Comparison of ENCODE assay signal across 23 cellular contexts in genomic region chr6:45721665-45722064, GRCh38.
A peak's percentile ranks its signal among the peaks of the same experiment; 100 is the strongest.
DNase-seq lines count a peak whose midpoint lies in the region; ATAC-seq and TF ChIP-seq lines count a peak whose summit lies in the region.
"Had no signal": no experiment of that assay in that cellular context is flagged by ENCODE, and none has a peak within 500 bp of the region (broad histone marks: within the 10 kb centered on the region; RNA-seq: fewer than 3 reads in every experiment).

No MANE protein-coding gene starts in this region.

- H3K4me1 Mint-ChIP-seq in chondrocyte (ENCODE audit: low read depth) (peaks cover 23% of the 10 kb centered on the region), neural progenitor cell (no peaks in the 10 kb centered on the region)
- H3K4me1 Mint-ChIP-seq: neural crest cell had no signal

- H3K27ac Mint-ChIP-seq in chondrocyte (ENCODE audit: unreplicated experiment) (no peak overlapping the region), neural progenitor cell (no peak overlapping the region)
- H3K27ac Mint-ChIP-seq: activated CD4-positive, alpha-beta T cell treated with anti-CD3 and anti-CD28 coated beads for 36 hours; activated T-helper 2 cell treated with anti-CD3 and anti-CD28 coated beads, Interferon-gamma antibody, Interleukin-2, Interleukin-4, amounts not matched to agents 10 μg/mL and 5 μg/mL and 100 μg/mL, durations not matched to agents 14 hours and 24 hours and 36 hours had no signal

- H3K9me3 ChIP-seq in OCI-LY1 (ENCODE audit: low read length) (no peaks in the 10 kb centered on the region), neural progenitor cell (ENCODE audit: low read depth) (no peaks in the 10 kb centered on the region)
- no peaks in the 10 kb centered on the region for H3K9me3 ChIP-seq in effector memory CD4-positive, alpha-beta T cell (ENCODE audit: control insufficient read depth, low read length)
- H3K9me3 ChIP-seq: psoas muscle, SJSA1 had no signal

- ATAC-seq in GM18867 (IDR thresholded peaks at IDR 0.05; ENCODE audit: unreplicated experiment), result no peak
- ATAC-seq: activated CD4-positive, alpha-beta T cell treated with anti-CD3 and anti-CD28 coated beads for 36 hours; gastroesophageal sphincter; left lobe of liver; psoas muscle had no signal

- no peaks in the 10 kb centered on the region for H3K9me2 ChIP-seq in OCI-LY1 (ENCODE audit: low read depth, low read length)

- H3K27me3 Mint-ChIP-seq in chondrocyte (ENCODE audit: low read depth) (no peaks in the 10 kb centered on the region), neural progenitor cell (ENCODE audit: insufficient read depth, low read depth) (peaks cover 2% of the 10 kb centered on the region)

- H3K36me3 Mint-ChIP-seq in chondrocyte (ENCODE audit: low read depth) (no peaks in the 10 kb centered on the region), neural progenitor cell (no peaks in the 10 kb centered on the region)

- no peaks in the 10 kb centered on the region for H3K36me3 ChIP-seq in OCI-LY1 (ENCODE audit: insufficient read depth, low read length)
- no peaks in the 10 kb centered on the region for H3K36me3 ChIP-seq in neural progenitor cell
- no peaks in the 10 kb centered on the region for H3K36me3 ChIP-seq in effector memory CD4-positive, alpha-beta T cell (ENCODE audit: control insufficient read depth, insufficient read depth, low read length)
- H3K36me3 ChIP-seq: BLaER1, gastroesophageal sphincter, SJSA1 had no signal

- H3F3A ChIP-seq in OCI-LY1 (ENCODE audit: insufficient read depth, low read length), result no peaks in the 10 kb centered on the region
- no peaks in the 10 kb centered on the region for H3F3A ChIP-seq in neural progenitor cell (ENCODE audit: low read depth)

- H3K27me3 ChIP-seq in OCI-LY1 (ENCODE audit: insufficient read depth, low read length) (no peaks in the 10 kb centered on the region), neural progenitor cell (no peaks in the 10 kb centered on the region)
- no peaks in the 10 kb centered on the region for H3K27me3 ChIP-seq in effector memory CD4-positive, alpha-beta T cell (replicated peaks; ENCODE audit: control insufficient read depth, insufficient read depth, low read length, poor library complexity, severe bottlenecking)
- H3K27me3 ChIP-seq: BLaER1, gastroesophageal sphincter, SJSA1 had no signal

- H3K4me3 ChIP-seq in OCI-LY1 (ENCODE audit: low read depth, low read length, poor library complexity, severe bottlenecking) (no peak overlapping the region), neural progenitor cell (no peak overlapping the region)
- no peak overlapping the region for H3K4me3 ChIP-seq in effector memory CD4-positive, alpha-beta T cell (ENCODE audit: insufficient read depth, low read depth, low read length, poor library complexity, severe bottlenecking)
- H3K4me3 ChIP-seq: BLaER1, gastroesophageal sphincter, psoas muscle, SJSA1 had no signal

- H3K9ac ChIP-seq in OCI-LY1 (ENCODE audit: low read length), result no peak overlapping the region
- H3K9ac ChIP-seq in neural progenitor cell, result no peak overlapping the region
- H3K9ac ChIP-seq: BLaER1 had no signal

- peak; percentile 13 for DNase-seq in NCI-H748 (lab: John Stamatoyannopoulos, UW; ENCODE audit: unreplicated experiment)
- no peak for DNase-seq in NCI-H748 treated with DMSO at 0.1 percent for 48 hours (lab: John Stamatoyannopoulos, UW)
- DNase-seq in chondrocyte (ENCODE audit: low spot score), result no peak
- no peak for DNase-seq in neural progenitor cell (ENCODE audit: low spot score)
- no peak for DNase-seq in activated CD4-positive, alpha-beta T cell treated with anti-CD3 and anti-CD28 coated beads for 1 hour
- no peak for DNase-seq in effector memory CD4-positive, alpha-beta T cell
- DNase-seq: 8988T; activated CD4-positive, alpha-beta T cell treated with anti-CD3 and anti-CD28 coated beads for 36 hours; Calu3; erythroblast; KBM-7; NCI-H1105; NCI-H524; psoas muscle; T-helper 9 cell had no signal

- peak; percentile 40; the same call in 1 of the 2 replicates for TF ChIP-seq CTCF in OCI-LY1 (IDR thresholded peaks at IDR 0.05; ENCODE audit: low read length)
- peak; percentile 35 for TF ChIP-seq CTCF in chondrocyte (IDR thresholded peaks at IDR 0.05)
- peak; percentile 15 for TF ChIP-seq CTCF in neural progenitor cell (IDR thresholded peaks at IDR 0.05)

- no peak overlapping the region for H3K27ac ChIP-seq in OCI-LY1 (ENCODE audit: low read depth, low read length, poor library complexity, severe bottlenecking)
- H3K27ac ChIP-seq in neural progenitor cell, result no peak overlapping the region
- no peak overlapping the region for H3K27ac ChIP-seq in effector memory CD4-positive, alpha-beta T cell (ENCODE audit: insufficient read depth, low read length, poor library complexity, severe bottlenecking)
- H3K27ac ChIP-seq: BLaER1, gastroesophageal sphincter, psoas muscle, SJSA1 had no signal

- H3K79me2 ChIP-seq in OCI-LY1 (ENCODE audit: insufficient read depth, low read length) (no peaks in the 10 kb centered on the region), neural progenitor cell (ENCODE audit: low read depth) (no peaks in the 10 kb centered on the region)

- H3K4me3 Mint-ChIP-seq in chondrocyte (ENCODE audit: unreplicated experiment) (no peak overlapping the region), neural progenitor cell (no peak overlapping the region)
- H3K4me3 Mint-ChIP-seq: activated CD4-positive, alpha-beta T cell treated with anti-CD3 and anti-CD28 coated beads for 36 hours; neural crest cell had no signal

- H3K4me1 ChIP-seq in OCI-LY1 (ENCODE audit: insufficient read depth, low read length, severe bottlenecking), result no peaks in the 10 kb centered on the region
- no peaks in the 10 kb centered on the region for H3K4me1 ChIP-seq in neural progenitor cell
- H3K4me1 ChIP-seq in effector memory CD4-positive, alpha-beta T cell (ENCODE audit: control insufficient read depth, insufficient read depth, low read length, poor library complexity, severe bottlenecking), result no peaks in the 10 kb centered on the region
- H3K4me1 ChIP-seq: gastroesophageal sphincter, psoas muscle had no signal

- H2AFZ ChIP-seq in OCI-LY1 (ENCODE audit: low read length) (no peak overlapping the region), neural progenitor cell (replicated peaks) (no peak overlapping the region)

- H3K4me2 ChIP-seq in OCI-LY1 (ENCODE audit: low read length) (no peak overlapping the region), neural progenitor cell (no peak overlapping the region)
- H3K4me2 ChIP-seq: BLaER1 had no signal

- H3K9me3 Mint-ChIP-seq in chondrocyte (ENCODE audit: low read depth) (peaks cover 3% of the 10 kb centered on the region), neural progenitor cell (no peaks in the 10 kb centered on the region)
- H3K9me3 Mint-ChIP-seq: neural crest cell had no signal

- H4K20me1 ChIP-seq in OCI-LY1 (ENCODE audit: insufficient read depth, low read length), result no peaks in the 10 kb centered on the region
- no peaks in the 10 kb centered on the region for H4K20me1 ChIP-seq in neural progenitor cell (ENCODE audit: low read depth)
- H4K20me1 ChIP-seq: BLaER1 had no signal
